ENCODE assay signal across 8 cellular contexts in the genomic region with DNA sequence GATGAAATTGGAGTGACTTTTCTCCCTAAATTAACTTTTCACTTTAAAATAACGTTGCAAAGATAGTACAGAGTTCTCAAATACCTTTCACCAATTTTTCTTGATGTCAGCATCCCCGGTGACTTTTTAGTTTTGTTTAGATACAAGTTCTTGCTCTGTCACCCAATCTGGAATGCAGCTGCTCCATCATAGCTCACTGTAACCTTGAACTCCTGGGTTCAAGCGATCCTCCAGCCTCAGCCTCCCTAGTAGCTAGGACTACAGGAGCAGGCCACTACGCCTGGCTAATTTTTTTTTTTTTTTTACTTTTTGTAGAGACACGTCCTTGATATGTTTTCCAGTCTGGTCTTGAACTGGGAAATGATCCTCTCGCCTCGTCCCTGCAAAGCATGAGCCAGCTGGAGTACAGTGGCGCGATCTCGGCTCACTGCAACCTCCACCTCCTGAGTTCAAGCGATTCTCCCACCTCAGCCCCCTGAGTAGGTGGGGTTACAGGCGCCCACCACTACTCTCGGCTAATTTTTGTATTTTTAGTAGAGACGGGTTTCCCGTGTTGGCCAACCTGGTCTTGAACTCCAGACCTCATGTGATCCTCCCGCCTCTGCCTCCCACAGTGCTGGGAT. TPM values are rescaled to one million over a fixed set of nuclear protein-coding genes. Genes with fewer than 3 reads are reported as not detected.
DNase-seq lines count a peak whose midpoint lies in the region; ATAC-seq and TF ChIP-seq lines count a peak whose summit lies in the region.

No MANE protein-coding gene starts in this region.

- H3K27me3 ChIP-seq in WERI-Rb-1 (ENCODE audit: insufficient read depth, low read depth, severe bottlenecking) (no peaks in the 10 kb centered on the region), hepatocyte (no peaks in the 10 kb centered on the region)

- H3K4me1 Mint-ChIP-seq in activated CD4-positive, alpha-beta T cell treated with anti-CD3 and anti-CD28 coated beads for 36 hours: peaks cover 44% of the 10 kb centered on the region
- peaks cover 40% of the 10 kb centered on the region for H3K4me1 Mint-ChIP-seq in stimulated activated effector memory CD8-positive, alpha-beta T cell treated with anti-CD3 and anti-CD28 coated beads, Interleukin-12 subunit alpha, Interleukin-12 subunit beta, amount 100 ng/mL, for 72 hours

- peaks cover 6% of the 10 kb centered on the region for H3K36me3 ChIP-seq in WERI-Rb-1
- no peaks in the 10 kb centered on the region for H3K36me3 ChIP-seq in hepatocyte (replicated peaks; ENCODE audit: insufficient read depth, low read depth)

- peak overlapping the region; percentile 83 for H3K4me2 ChIP-seq in hepatocyte

- peak overlapping the region; percentile 99 for H3K27ac Mint-ChIP-seq in activated CD4-positive, alpha-beta T cell treated with anti-CD3 and anti-CD28 coated beads for 36 hours
- peak overlapping the region; percentile 100 for H3K27ac Mint-ChIP-seq in stimulated activated effector memory CD8-positive, alpha-beta T cell treated with anti-CD3 and anti-CD28 coated beads, Interleukin-12 subunit alpha, Interleukin-12 subunit beta, amount 100 ng/mL, for 72 hours

- H3K9me2 ChIP-seq in hepatocyte (replicated peaks; ENCODE audit: insufficient read depth): no peaks in the 10 kb centered on the region

- H3K27ac ChIP-seq in WERI-Rb-1 (peak overlapping the region; percentile 90), hepatocyte (peak overlapping the region; percentile 99)

- H3K36me3 Mint-ChIP-seq in activated CD4-positive, alpha-beta T cell treated with anti-CD3 and anti-CD28 coated beads for 36 hours (ENCODE audit: low read depth): peaks cover 61% of the 10 kb centered on the region
- H3K36me3 Mint-ChIP-seq in stimulated activated effector memory CD8-positive, alpha-beta T cell treated with anti-CD3 and anti-CD28 coated beads, Interleukin-12 subunit alpha, Interleukin-12 subunit beta, amount 100 ng/mL, for 72 hours: peaks cover 88% of the 10 kb centered on the region

- CTCF ChIA-PET in activated CD4-positive, alpha-beta T cell treated with anti-CD3 and anti-CD28 coated beads for 36 hours (lab: Charles Lee): interaction anchor here (0.6 to 2.3 kb wide), 6 partner anchors 26 to 90 kb away, joined by 3 to 7 read pairs (median 4); a partner anchor contains a TSS

- H3K79me2 ChIP-seq in hepatocyte: peaks cover 27% of the 10 kb centered on the region

- no peaks in the 10 kb centered on the region for H3K27me3 Mint-ChIP-seq in activated CD4-positive, alpha-beta T cell treated with anti-CD3 and anti-CD28 coated beads for 36 hours

- H2AFZ ChIP-seq in hepatocyte: peak overlapping the region; percentile 90

- no peak for DNase-seq in activated CD4-positive, alpha-beta T cell treated with anti-CD3 and anti-CD28 coated beads for 36 hours
- DNase-seq in activated CD4-positive, alpha-beta T cell treated with anti-CD3 and anti-CD28 coated beads, Interleukin-2, amount 50 U/mL, for 48 hours: no peak
- DNase-seq in WERI-Rb-1: no peak
- DNase-seq in hepatocyte (ENCODE audit: low spot score): no peak
- no peak for DNase-seq in stimulated activated effector memory CD8-positive, alpha-beta T cell treated with anti-CD3 and anti-CD28 coated beads, Interleukin-12 subunit alpha, Interleukin-12 subunit beta, amount 100 ng/mL, for 72 hours (ENCODE audit: low spot score in 2 of 2)
- no peak for DNase-seq in NCI-H1417 treated with DMSO at 0.1 percent for 48 hours (lab: John Stamatoyannopoulos, UW)
- no peak for DNase-seq in NCI-H2081 treated with DMSO at 0.1 percent for 48 hours (lab: John Stamatoyannopoulos, UW)

- peaks cover 4% of the 10 kb centered on the region for H3K4me1 ChIP-seq in hepatocyte (ENCODE audit: insufficient read depth)

- intact Hi-C loops in activated CD4-positive, alpha-beta T cell treated with anti-CD3 and anti-CD28 coated beads for 36 hours (cut with DNase I, micrococcal nuclease): loop anchor here (1.0 kb wide), 2 partner anchors 59 to 83 kb away; a partner anchor contains a TSS

- no peaks in the 10 kb centered on the region for H4K20me1 ChIP-seq in hepatocyte (ENCODE audit: insufficient read depth, poor library complexity, severe bottlenecking)

- no peaks in the 10 kb centered on the region for H3K9me3 Mint-ChIP-seq in activated CD4-positive, alpha-beta T cell treated with anti-CD3 and anti-CD28 coated beads for 36 hours (ENCODE audit: low read depth)
- no peaks in the 10 kb centered on the region for H3K9me3 Mint-ChIP-seq in stimulated activated effector memory CD8-positive, alpha-beta T cell treated with anti-CD3 and anti-CD28 coated beads, Interleukin-12 subunit alpha, Interleukin-12 subunit beta, amount 100 ng/mL, for 72 hours

- POLR2A ChIA-PET in activated CD4-positive, alpha-beta T cell treated with anti-CD3 and anti-CD28 coated beads for 36 hours (lab: Charles Lee): interaction anchor here (1.7 kb wide), 1 partner anchor 84 kb away, joined by 5 read pairs; a partner anchor contains a TSS

- no peak for TF ChIP-seq CTCF in WERI-Rb-1 (IDR thresholded peaks at IDR 0.05; ENCODE audit: low read depth, low read length)
- TF ChIP-seq CTCF in hepatocyte (IDR thresholded peaks at IDR 0.05; ENCODE audit: poor library complexity): no peak

- WGBS in hepatocyte (ENCODE audit: low lambda C conversion rate, missing lambda C conversion rate): 72% methylated on average over 16 of the region's 16 CpGs

- no peak for ATAC-seq in activated CD4-positive, alpha-beta T cell treated with anti-CD3 and anti-CD28 coated beads for 36 hours
- ATAC-seq in stimulated activated effector memory CD8-positive, alpha-beta T cell treated with anti-CD3 and anti-CD28 coated beads, Interleukin-12 subunit alpha, Interleukin-12 subunit beta, amount 100 ng/mL, for 72 hours: no peak
- no peak for ATAC-seq in GM21529 (IDR thresholded peaks at IDR 0.05; ENCODE audit: unreplicated experiment)

- peak overlapping the region; percentile 90 for H3K4me3 ChIP-seq in WERI-Rb-1 (ENCODE audit: low read depth, low read length)
- H3K4me3 ChIP-seq in hepatocyte: peak overlapping the region; percentile 72

- peak overlapping the region; percentile 92 for H3K4me3 Mint-ChIP-seq in activated CD4-positive, alpha-beta T cell treated with anti-CD3 and anti-CD28 coated beads for 36 hours
- peak overlapping the region; percentile 95 for H3K4me3 Mint-ChIP-seq in stimulated activated effector memory CD8-positive, alpha-beta T cell treated with anti-CD3 and anti-CD28 coated beads, Interleukin-12 subunit alpha, Interleukin-12 subunit beta, amount 100 ng/mL, for 72 hours

- H3K9me3 ChIP-seq in WERI-Rb-1 (ENCODE audit: severe bottlenecking) (no peaks in the 10 kb centered on the region), hepatocyte (ENCODE audit: low read depth) (no peaks in the 10 kb centered on the region)

RNA-seq across cellular contexts. Expression of a gene that starts 0.7 kb away (rescaled TPM):
- total RNA-seq in activated CD4-positive, alpha-beta T cell treated with anti-CD3 and anti-CD28 coated beads for 36 hours: 10 to 100 TPM; 15.4 to 17.1 TPM
- total RNA-seq in hepatocyte: 9.0 and 9.6 TPM in 2 replicates
- 4.5 and 5.6 TPM in 2 replicates for polyA plus RNA-seq in hepatocyte

RNA-seq across cellular contexts. Expression of a gene that starts 0.9 kb away (rescaled TPM):
- 10 to 100 TPM in 1 of 2 experiments, 1 to 10 TPM in 1; 7.4 to 10.3 TPM for total RNA-seq in activated CD4-positive, alpha-beta T cell treated with anti-CD3 and anti-CD28 coated beads for 36 hours
- total RNA-seq in hepatocyte: 7.3 and 7.9 TPM in 2 replicates
- 3.9 and 6.5 TPM in 2 replicates for polyA plus RNA-seq in hepatocyte

RNA-seq across cellular contexts. Expression of a gene that starts 35.2 kb away (rescaled TPM):
- not detected for total RNA-seq in activated CD4-positive, alpha-beta T cell treated with anti-CD3 and anti-CD28 coated beads for 36 hours
- total RNA-seq in hepatocyte: 0.16 and 0.47 TPM in 2 replicates
- 0.12 TPM in 1 of 2 replicates, not detected in the other for polyA plus RNA-seq in hepatocyte
